ENCODE assay signal across 7 cellular contexts in the genomic region with DNA sequence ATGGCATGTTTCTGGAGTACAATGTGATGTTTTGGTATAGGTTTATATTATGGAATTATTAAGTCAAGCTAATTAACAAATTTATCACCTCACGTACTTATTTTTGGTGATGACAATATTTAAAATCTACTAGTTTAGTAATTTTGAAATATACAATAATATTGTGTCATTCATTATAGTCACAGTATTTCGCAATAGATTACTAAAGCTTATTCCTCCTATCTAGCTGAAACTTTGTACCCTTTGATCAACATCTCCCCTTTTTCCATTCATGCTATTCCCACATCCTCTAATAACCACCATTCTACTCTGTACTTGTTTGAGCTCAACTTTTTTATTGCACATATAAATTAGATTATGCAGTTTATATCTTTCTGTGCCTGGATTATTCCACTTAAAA.
"Had no signal": no experiment of that assay in that cellular context is flagged by ENCODE, and none has a peak within 500 bp of the region (broad histone marks: within the 10 kb centered on the region; RNA-seq: fewer than 3 reads in every experiment).

No MANE protein-coding gene starts in this region.

- H3K4me2 ChIP-seq: GM23338 had no signal

- H3K36me3 ChIP-seq: HAP-1 had no signal

- H3K4me1 ChIP-seq: HAP-1 had no signal

- H2AFZ ChIP-seq: GM23338 had no signal

- ATAC-seq: GM23338, HCT116 had no signal

- H3K4me3 ChIP-seq: GM23338, HAP-1 had no signal

- H3K27ac ChIP-seq: HL-60 had no signal

- DNase-seq: H7, HFFc6, KG1 had no signal

- H3K9me3 ChIP-seq: HAP-1 had no signal
